Comparison of ENCODE assay signal across 14 cellular contexts in genomic region chr2:25936889-25937545, GRCh38. TPM values are rescaled to one million over a fixed set of nuclear protein-coding genes. Genes with fewer than 3 reads are reported as not detected.
DNase-seq lines count a peak whose midpoint lies in the region; ATAC-seq and TF ChIP-seq lines count a peak whose summit lies in the region.
"Had no signal": no experiment of that assay in that cellular context is flagged by ENCODE, and none has a peak within 500 bp of the region (broad histone marks: within the 10 kb centered on the region; RNA-seq: fewer than 3 reads in every experiment).

No MANE protein-coding gene starts in this region.

- H3K4me3 Mint-ChIP-seq in WTC11 = no peak overlapping the region
- H3K4me3 Mint-ChIP-seq: naive thymus-derived CD8-positive, alpha-beta T cell had no signal

- WGBS in hepatocyte (ENCODE audit: low lambda C conversion rate, missing lambda C conversion rate) = 31% methylated on average over 7 of the region's 7 CpGs

- no peaks in the 10 kb centered on the region for H3K27me3 ChIP-seq in hepatocyte
- H3K27me3 ChIP-seq in MG63 = no peaks in the 10 kb centered on the region

- H3K27me3 Mint-ChIP-seq in WTC11 (ENCODE audit: low read depth) = no peaks in the 10 kb centered on the region
- H3K27me3 Mint-ChIP-seq: naive thymus-derived CD8-positive, alpha-beta T cell had no signal

- POLR2A ChIA-PET in WTC11 (lab: Charles Lee) = no interaction called here

- H3K4me1 Mint-ChIP-seq in WTC11 = no peaks in the 10 kb centered on the region

- no peaks in the 10 kb centered on the region for H3K79me2 ChIP-seq in hepatocyte

- H3K36me3 Mint-ChIP-seq in WTC11 = peaks cover 20% of the 10 kb centered on the region

- H3K9me3 ChIP-seq in hepatocyte (ENCODE audit: low read depth) = no peaks in the 10 kb centered on the region
- no peaks in the 10 kb centered on the region for H3K9me3 ChIP-seq in MG63

- H3K36me3 ChIP-seq in hepatocyte (replicated peaks; ENCODE audit: insufficient read depth, low read depth) (no peaks in the 10 kb centered on the region), MG63 (no peaks in the 10 kb centered on the region)

- no peaks in the 10 kb centered on the region for H3K9me3 Mint-ChIP-seq in WTC11
- H3K9me3 Mint-ChIP-seq: naive thymus-derived CD8-positive, alpha-beta T cell had no signal

- TF ChIP-seq CTCF in WTC11 (IDR thresholded peaks at IDR 0.05) (no peak), hepatocyte (IDR thresholded peaks at IDR 0.05; ENCODE audit: poor library complexity) (no peak)

- peak overlapping the region; percentile 55 for H3K4me2 ChIP-seq in hepatocyte

- H2AFZ ChIP-seq in hepatocyte = no peak overlapping the region

- no peaks in the 10 kb centered on the region for H4K20me1 ChIP-seq in hepatocyte (ENCODE audit: insufficient read depth, poor library complexity, severe bottlenecking)

- H3K4me1 ChIP-seq in hepatocyte (ENCODE audit: insufficient read depth) = peaks cover 23% of the 10 kb centered on the region

- H3K27ac Mint-ChIP-seq in WTC11 = peak overlapping the region; percentile 15; the same call in 1 of the 2 replicates

- CTCF ChIA-PET in WTC11 (lab: Charles Lee) = no interaction called here

- ATAC-seq in WTC11 (no peak), HG02798 (IDR thresholded peaks at IDR 0.05; ENCODE audit: poor library complexity, unreplicated experiment) (no peak)
- ATAC-seq: left colon; naive thymus-derived CD8-positive, alpha-beta T cell had no signal

- H3K27ac ChIP-seq in hepatocyte = peak overlapping the region; percentile 68
- H3K27ac ChIP-seq in substantia nigra (ENCODE audit: low read depth, low read length, poor library complexity, severe bottlenecking) = peak overlapping the region; percentile 78

- H3K9me2 ChIP-seq in hepatocyte (replicated peaks; ENCODE audit: insufficient read depth) = no peaks in the 10 kb centered on the region

- DNase-seq in NCI-H82 (lab: John Stamatoyannopoulos, UW) = peak; percentile 12
- DNase-seq in NCI-H82 treated with DMSO at 0.1 percent for 48 hours (lab: John Stamatoyannopoulos, UW; ENCODE audit: unreplicated experiment) = no peak
- no peak for DNase-seq in WTC11 (ENCODE audit: low spot score)
- peak; percentile 20 for DNase-seq in hepatocyte (ENCODE audit: low spot score)
- DNase-seq in substantia nigra (lab: John Stamatoyannopoulos, UW) = peak in 12 of 49 donors; percentile 5 to 58 (median 24)
- DNase-seq in MG63 = no peak
- no peak for DNase-seq in activated naive CD4-positive, alpha-beta T cell treated with Interleukin-2 at 50 U/mL for 16 hours
- DNase-seq: KBM-7; left colon; naive thymus-derived CD8-positive, alpha-beta T cell; NCI-H1694 treated with DMSO at 0.1 percent for 48 hours; SHP77 treated with DMSO at 0.1 percent for 48 hours; small intestine had no signal

- no peak overlapping the region for H3K4me3 ChIP-seq in hepatocyte
- H3K4me3 ChIP-seq in MG63 = no peak overlapping the region

TF ChIP-seq in WTC11, 78 proteins besides CTCF, POLR2A, EP300 and RAD21:
- TF ChIP-seq FOXP1 (CRISPR knock-in tag; IDR thresholded peaks at IDR 0.05; ENCODE audit: borderline replicate concordance) (no peak), PRRX2 (CRISPR knock-in tag; IDR thresholded peaks at IDR 0.05) (no peak), SOX15 (CRISPR knock-in tag; IDR thresholded peaks at IDR 0.05) (no peak)

RNA-seq across cellular contexts. Expression of gene KIF3C, which starts 45.3 kb away (rescaled TPM):
- total RNA-seq in WTC11 (2021) = 48.1 to 60.1 TPM (median 55.8 TPM) in 3 replicates
- 6.5 and 8.4 TPM in 2 replicates for total RNA-seq in hepatocyte
- 6.9 and 10.9 TPM in 2 replicates for polyA plus RNA-seq in hepatocyte
- total RNA-seq in MG63 (2014; rRNA removed; shearing (Covaris generic); ENCODE audit: low replicate concordance) = 3.2 and 9.5 TPM in 2 replicates

RNA-seq across cellular contexts. Expression of gene ASXL2, which starts 58.7 kb away (rescaled TPM):
- total RNA-seq in WTC11 (2021) = 31.3 to 37.8 TPM (median 33.6 TPM) in 3 replicates
- 13.3 and 15.3 TPM in 2 replicates for total RNA-seq in hepatocyte
- polyA plus RNA-seq in hepatocyte = 4.3 and 5.8 TPM in 2 replicates
- total RNA-seq in MG63 (2014; rRNA removed; shearing (Covaris generic); ENCODE audit: low replicate concordance) = 3.6 and 8.8 TPM in 2 replicates

Comparison
In these comparisons a context has a peak if more than half of its experiments do, and no peak if none do; other contexts are left out.
1. DNase-seq: peak in NCI-H82 (single experiment) and hepatocyte (single experiment); none in NCI-H82 treated with DMSO at 0.1 percent for 48 hours (single experiment), WTC11 (single experiment), MG63 (single experiment) and activated naive CD4-positive, alpha-beta T cell treated with Interleukin-2 at 50 U/mL for 16 hours (single experiment).